Comparison of ENCODE assay signal across 9 cellular contexts in the genomic region with DNA sequence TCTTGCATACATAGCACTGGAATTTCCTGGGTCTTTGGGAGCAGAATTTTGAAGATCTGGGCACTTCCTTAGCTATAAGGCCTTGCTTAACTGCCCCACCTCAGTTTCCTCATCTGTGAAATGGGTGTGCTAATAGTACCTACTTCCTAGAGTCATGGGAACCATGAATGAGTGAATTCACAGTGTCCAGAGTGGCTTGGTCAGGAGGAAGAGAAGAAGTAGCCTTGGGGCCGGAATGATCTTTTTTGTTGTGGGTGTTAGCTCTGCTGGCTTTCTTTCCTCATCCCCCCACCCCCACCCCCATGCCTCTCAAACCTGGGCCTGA. TPM values are rescaled to one million over a fixed set of nuclear protein-coding genes. Genes with fewer than 3 reads are reported as not detected.
DNase-seq lines count a peak whose midpoint lies in the region; ATAC-seq and TF ChIP-seq lines count a peak whose summit lies in the region.
"Had no signal": no experiment of that assay in that cellular context is flagged by ENCODE, and none has a peak within 500 bp of the region (broad histone marks: within the 10 kb centered on the region; RNA-seq: fewer than 3 reads in every experiment).

No MANE protein-coding gene starts in this region.

- intact Hi-C loops in activated B cell treated with CpG ODN at 0.5 μM for 24 hours (cut with micrococcal nuclease), result loop anchor here (10.0 kb wide), 1 partner anchor 1413 kb away; a partner anchor contains a TSS

- peak overlapping the region; percentile 96 for H3K4me3 Mint-ChIP-seq in activated naive CD4-positive, alpha-beta T cell treated with anti-CD3 and anti-CD28 coated beads, Interleukin-2, amount 10 ng/mL, durations not matched to agents 7 days and 5 days
- peak overlapping the region; percentile 95 for H3K4me3 Mint-ChIP-seq in activated B cell treated with CpG ODN at 0.5 μM for 24 hours

- TF ChIP-seq CTCF in activated B cell treated with CpG ODN at 0.5 μM for 24 hours (IDR thresholded peaks at IDR 0.05) (no peak), gastroesophageal sphincter (IDR thresholded peaks at IDR 0.05) (no peak), thoracic aorta (IDR thresholded peaks at IDR 0.05) (no peak)

- TF ChIP-seq EP300 in gastroesophageal sphincter (IDR thresholded peaks at IDR 0.05), result no peak

- CTCF ChIA-PET in activated naive CD4-positive, alpha-beta T cell treated with anti-CD3 and anti-CD28 coated beads, Interleukin-2, amount 10 ng/mL, durations not matched to agents 7 days and 5 days (lab: Charles Lee), result interaction anchor here (2.5 to 24.2 kb wide), 2 partner anchors 11 to 39 kb away, joined by 10 to 757 read pairs; no protein-coding TSS in a partner anchor
- CTCF ChIA-PET in activated B cell treated with CpG ODN at 0.5 μM for 24 hours (lab: Charles Lee), result interaction anchor here (1.5 to 3.3 kb wide), 3 partner anchors 11 to 43 kb away, joined by 7 to 17 read pairs (median 10); no protein-coding TSS in a partner anchor

- H3K4me3 ChIP-seq in gastroesophageal sphincter (peak overlapping the region in 1 of 2 donors; percentile 93), thoracic aorta (peak overlapping the region; percentile 96)

- no CpG with 5 or more reads among the region's 1 CpG for WGBS in gastroesophageal sphincter (ENCODE audit: low coverage in 1 of 2), 2 donors

- H3K27me3 ChIP-seq in gastroesophageal sphincter (no peaks in the 10 kb centered on the region), thoracic aorta (replicated peaks; ENCODE audit: insufficient read depth) (no peaks in the 10 kb centered on the region)

- POLR2A ChIA-PET in activated B cell treated with CpG ODN at 0.5 μM for 24 hours (lab: Charles Lee), result interaction anchor here (0.7 to 11.0 kb wide), 7 partner anchors 19 to 44 kb away, joined by 3 to 136 read pairs (median 13); no protein-coding TSS in a partner anchor

- peaks cover 25% of the 10 kb centered on the region for H3K36me3 Mint-ChIP-seq in activated naive CD4-positive, alpha-beta T cell treated with anti-CD3 and anti-CD28 coated beads, Interleukin-2, amount 10 ng/mL, durations not matched to agents 7 days and 5 days
- H3K36me3 Mint-ChIP-seq in activated naive CD4-positive, alpha-beta T cell treated with anti-CD3 and anti-CD28 coated beads, Interleukin-2, amount 50 U/mL, for 72 hours, result peaks cover 4 to 5% of the 10 kb centered on the region in 2 donors
- H3K36me3 Mint-ChIP-seq in activated B cell treated with CpG ODN at 0.5 μM for 24 hours (ENCODE audit: low read depth), result peaks cover 12% of the 10 kb centered on the region

- no peaks in the 10 kb centered on the region for H3K9me3 Mint-ChIP-seq in activated naive CD4-positive, alpha-beta T cell treated with anti-CD3 and anti-CD28 coated beads, Interleukin-2, amount 10 ng/mL, durations not matched to agents 7 days and 5 days
- H3K9me3 Mint-ChIP-seq in activated naive CD4-positive, alpha-beta T cell treated with anti-CD3 and anti-CD28 coated beads, Interleukin-2, amount 50 U/mL, for 72 hours, result no peaks in the 10 kb centered on the region
- no peaks in the 10 kb centered on the region for H3K9me3 Mint-ChIP-seq in activated B cell treated with CpG ODN at 0.5 μM for 24 hours

- DNase-seq in activated naive CD4-positive, alpha-beta T cell treated with anti-CD3 and anti-CD28 coated beads, Interleukin-2, amount 10 ng/mL, durations not matched to agents 7 days and 5 days, result no peak
- DNase-seq in activated naive CD4-positive, alpha-beta T cell treated with anti-CD3 and anti-CD28 coated beads, Interleukin-2, amount 50 U/mL, for 72 hours (ENCODE audit: low spot score in 2 of 2), result no peak
- DNase-seq in activated B cell treated with CpG ODN at 0.5 μM for 24 hours (no peak), thoracic aorta (ENCODE audit: low spot score) (no peak), KG1 (lab: John Stamatoyannopoulos, UW) (no peak), NCI-H526 (lab: John Stamatoyannopoulos, UW) (no peak), NCI-H2227 (lab: John Stamatoyannopoulos, UW; ENCODE audit: unreplicated experiment) (no peak)
- DNase-seq: islet precursor cell had no signal

- no peak for TF ChIP-seq POLR2A in gastroesophageal sphincter (IDR thresholded peaks at IDR 0.05)

- peak overlapping the region; percentile 90 for H3K27ac Mint-ChIP-seq in activated naive CD4-positive, alpha-beta T cell treated with anti-CD3 and anti-CD28 coated beads, Interleukin-2, amount 10 ng/mL, durations not matched to agents 7 days and 5 days
- peak overlapping the region in 1 of 2 donors; percentile 92 for H3K27ac Mint-ChIP-seq in activated naive CD4-positive, alpha-beta T cell treated with anti-CD3 and anti-CD28 coated beads, Interleukin-2, amount 50 U/mL, for 72 hours
- H3K27ac Mint-ChIP-seq in activated B cell treated with CpG ODN at 0.5 μM for 24 hours, result peak overlapping the region; percentile 88

- ATAC-seq in activated naive CD4-positive, alpha-beta T cell treated with anti-CD3 and anti-CD28 coated beads, Interleukin-2, amount 50 U/mL, for 72 hours, result no peak
- ATAC-seq in activated B cell treated with CpG ODN at 0.5 μM for 24 hours (ENCODE audit: low read depth) (no peak), gastroesophageal sphincter (no peak), thoracic aorta (ENCODE audit: insufficient number of reproducible peaks, low FRiP score, low read depth) (no peak)

- H3K27ac ChIP-seq in gastroesophageal sphincter (peak overlapping the region in 3 of 4 donors; percentile 74 to 87 (median 82)), thoracic aorta (peak overlapping the region; percentile 66 to 80)

- H3K36me3 ChIP-seq in gastroesophageal sphincter, result no peaks in the 10 kb centered on the region
- no peaks in the 10 kb centered on the region for H3K36me3 ChIP-seq in thoracic aorta

- H3K4me1 Mint-ChIP-seq in activated naive CD4-positive, alpha-beta T cell treated with anti-CD3 and anti-CD28 coated beads, Interleukin-2, amount 10 ng/mL, durations not matched to agents 7 days and 5 days, result peaks cover 80% of the 10 kb centered on the region
- H3K4me1 Mint-ChIP-seq in activated B cell treated with CpG ODN at 0.5 μM for 24 hours, result peaks cover 83% of the 10 kb centered on the region

- H3K9me3 ChIP-seq in gastroesophageal sphincter (no peaks in the 10 kb centered on the region), thoracic aorta (no peaks in the 10 kb centered on the region)

- H3K4me1 ChIP-seq in gastroesophageal sphincter, result peaks cover 0 to 94% (median 71%) of the 10 kb centered on the region in 3 donors
- H3K4me1 ChIP-seq in thoracic aorta (ENCODE audit: control insufficient read depth in 1 of 2, low read depth in 2 of 2), result peaks cover 37 to 90% of the 10 kb centered on the region in 2 donors

- no peaks in the 10 kb centered on the region for H3K27me3 Mint-ChIP-seq in activated naive CD4-positive, alpha-beta T cell treated with anti-CD3 and anti-CD28 coated beads, Interleukin-2, amount 10 ng/mL, durations not matched to agents 7 days and 5 days
- H3K27me3 Mint-ChIP-seq in activated B cell treated with CpG ODN at 0.5 μM for 24 hours, result no peaks in the 10 kb centered on the region

RNA-seq across cellular contexts. Expression of a gene that starts 2.4 kb away (rescaled TPM):
- 10 to 100 TPM; 18.0 to 24.6 TPM for total RNA-seq in activated naive CD4-positive, alpha-beta T cell treated with anti-CD3 and anti-CD28 coated beads, Interleukin-2, amount 50 U/mL, for 72 hours
- total RNA-seq in activated B cell treated with CpG ODN at 0.5 μM for 24 hours (46.7 and 50.7 TPM in 2 replicates), gastroesophageal sphincter (10 to 100 TPM; 17.0 to 33.1 (median 23.3) TPM), thoracic aorta (100 to 1,000 TPM in 1 of 2 donors, 10 to 100 TPM in 1; 48.6 to 117 TPM)

RNA-seq across cellular contexts. Expression of a gene that starts 39.2 kb away (rescaled TPM):
- 1 to 10 TPM in 1 of 2 donors, under 1 TPM in 1; 0.64 to 1.5 TPM for total RNA-seq in activated naive CD4-positive, alpha-beta T cell treated with anti-CD3 and anti-CD28 coated beads, Interleukin-2, amount 50 U/mL, for 72 hours
- 1.6 and 2.0 TPM in 2 replicates for total RNA-seq in activated B cell treated with CpG ODN at 0.5 μM for 24 hours
- 10 to 100 TPM in 1 of 4 donors, 1 to 10 TPM in 3; 6.3 to 16.0 (median 8.2) TPM for total RNA-seq in gastroesophageal sphincter
- 10 to 100 TPM; 12.6 to 14.7 TPM for total RNA-seq in thoracic aorta
